In the genomic region with DNA sequence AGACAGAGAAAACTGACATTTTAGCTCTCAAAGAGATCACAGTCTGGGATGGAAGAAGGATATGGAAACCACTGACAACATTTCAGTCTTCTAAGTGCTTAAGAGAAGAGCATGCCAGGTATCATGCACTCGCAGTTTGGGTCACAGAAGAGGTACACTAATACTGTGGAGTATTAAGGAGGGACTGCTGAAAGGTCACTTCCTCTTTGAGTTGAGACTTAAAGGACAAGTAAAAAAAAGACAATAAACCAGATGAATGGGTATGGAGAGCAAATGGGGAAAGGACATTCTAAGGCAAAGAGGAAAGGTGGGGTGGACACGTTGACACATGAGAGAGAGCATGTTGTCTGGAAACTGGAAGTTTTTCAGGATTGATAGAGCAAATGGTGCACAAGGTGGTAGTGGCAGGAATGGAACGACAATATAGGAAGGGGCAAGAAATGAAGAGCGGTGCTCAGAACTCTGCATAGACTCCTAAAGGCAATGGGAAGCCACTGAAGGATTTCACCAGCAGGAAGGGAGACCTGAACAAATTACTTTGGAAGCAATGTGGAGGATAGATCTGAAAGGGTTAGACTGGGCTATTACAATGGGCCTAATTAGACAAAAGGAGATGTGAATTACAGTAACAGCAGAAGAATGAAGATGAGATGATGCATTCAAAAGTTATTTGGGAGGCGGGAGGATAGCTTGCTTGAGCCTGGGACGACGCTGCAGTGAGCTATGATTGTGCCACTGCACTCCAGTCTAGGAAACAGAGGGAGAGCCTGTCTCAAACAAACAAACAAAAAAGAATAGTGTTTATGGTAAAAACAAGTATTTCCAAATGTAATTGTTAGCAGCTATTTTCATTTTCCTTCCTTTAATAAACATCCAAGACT, we compare ENCODE assay signal across 8 cellular contexts. TPM values are rescaled to one million over a fixed set of nuclear protein-coding genes. Genes with fewer than 3 reads are reported as not detected.
DNase-seq lines count a peak whose midpoint lies in the region; ATAC-seq and FAIRE-seq lines count a peak whose summit lies in the region.

No MANE protein-coding gene starts in this region.

- intact Hi-C loops in left cardiac atrium (cut with DNase I) (no loop called here), Right ventricle myocardium superior (cut with DNase I) (no loop called here)

- no peak overlapping the region for H3K4me3 Mint-ChIP-seq in stimulated activated effector memory CD8-positive, alpha-beta T cell treated with anti-CD3 and anti-CD28 coated beads, Interleukin-12 subunit alpha, Interleukin-12 subunit beta, amount 100 ng/mL, for 72 hours

- H3K9me3 Mint-ChIP-seq in stimulated activated effector memory CD8-positive, alpha-beta T cell treated with anti-CD3 and anti-CD28 coated beads, Interleukin-12 subunit alpha, Interleukin-12 subunit beta, amount 100 ng/mL, for 72 hours = no peaks in the 10 kb centered on the region

- no peak for FAIRE-seq in urothelium cell line (lab: Jason Lieb, UNC)

- peaks cover 25% of the 10 kb centered on the region for H3K4me1 Mint-ChIP-seq in stimulated activated effector memory CD8-positive, alpha-beta T cell treated with anti-CD3 and anti-CD28 coated beads, Interleukin-12 subunit alpha, Interleukin-12 subunit beta, amount 100 ng/mL, for 72 hours

- peak; percentile 47 to 83 for ATAC-seq in left cardiac atrium
- ATAC-seq in Right ventricle myocardium superior (ENCODE audit: poor library complexity) = no peak
- ATAC-seq in stimulated activated effector memory CD8-positive, alpha-beta T cell treated with anti-CD3 and anti-CD28 coated beads, Interleukin-12 subunit alpha, Interleukin-12 subunit beta, amount 100 ng/mL, for 72 hours = no peak
- no peak for ATAC-seq in HG03378 (IDR thresholded peaks at IDR 0.05; ENCODE audit: unreplicated experiment)

- H3K36me3 Mint-ChIP-seq in stimulated activated effector memory CD8-positive, alpha-beta T cell treated with anti-CD3 and anti-CD28 coated beads, Interleukin-12 subunit alpha, Interleukin-12 subunit beta, amount 100 ng/mL, for 72 hours = no peaks in the 10 kb centered on the region

- DNase-seq in left cardiac atrium = no peak
- DNase-seq in Right ventricle myocardium superior = no peak
- peak; percentile 63 for DNase-seq in RKO (ENCODE audit: low spot score)
- peak; percentile 64 for DNase-seq in fibroblast of peridontal ligament (ENCODE audit: extremely low read depth)
- peak; percentile 27 for DNase-seq in urothelium cell line (ENCODE audit: low spot score)
- no peak for DNase-seq in stimulated activated CD4-positive, alpha-beta T cell treated with anti-CD3 and anti-CD28 coated beads, Interleukin-4, amount 100 ng/mL, for 1 hour
- DNase-seq in stimulated activated effector memory CD8-positive, alpha-beta T cell treated with anti-CD3 and anti-CD28 coated beads, Interleukin-12 subunit alpha, Interleukin-12 subunit beta, amount 100 ng/mL, for 72 hours (ENCODE audit: low spot score in 2 of 2) = no peak

- no peak overlapping the region for H3K27ac Mint-ChIP-seq in stimulated activated effector memory CD8-positive, alpha-beta T cell treated with anti-CD3 and anti-CD28 coated beads, Interleukin-12 subunit alpha, Interleukin-12 subunit beta, amount 100 ng/mL, for 72 hours

RNA-seq across cellular contexts. Expression of a gene that starts 11.1 kb away (rescaled TPM):
- total RNA-seq in left cardiac atrium (1 to 10 TPM; 7.4 to 8.6 TPM), Right ventricle myocardium superior (7.0 TPM)

Comparison
In these comparisons a context has a peak if more than half of its experiments do, and no peak if none do; other contexts are left out.
1. ATAC-seq: peak in left cardiac atrium (2 of 2); none in Right ventricle myocardium superior (single experiment), stimulated activated effector memory CD8-positive, alpha-beta T cell treated with anti-CD3 and anti-CD28 coated beads, Interleukin-12 subunit alpha, Interleukin-12 subunit beta, amount 100 ng/mL, for 72 hours (single experiment) and HG03378 (single experiment).
2. DNase-seq: peak in RKO (single experiment), fibroblast of peridontal ligament (single experiment) and urothelium cell line (single experiment); none in left cardiac atrium (single experiment), Right ventricle myocardium superior (single experiment), stimulated activated CD4-positive, alpha-beta T cell treated with anti-CD3 and anti-CD28 coated beads, Interleukin-4, amount 100 ng/mL, for 1 hour (single experiment) and stimulated activated effector memory CD8-positive, alpha-beta T cell treated with anti-CD3 and anti-CD28 coated beads, Interleukin-12 subunit alpha, Interleukin-12 subunit beta, amount 100 ng/mL, for 72 hours (0 of 2).